Comparison of ENCODE assay signal across 11 cellular contexts in the genomic region with DNA sequence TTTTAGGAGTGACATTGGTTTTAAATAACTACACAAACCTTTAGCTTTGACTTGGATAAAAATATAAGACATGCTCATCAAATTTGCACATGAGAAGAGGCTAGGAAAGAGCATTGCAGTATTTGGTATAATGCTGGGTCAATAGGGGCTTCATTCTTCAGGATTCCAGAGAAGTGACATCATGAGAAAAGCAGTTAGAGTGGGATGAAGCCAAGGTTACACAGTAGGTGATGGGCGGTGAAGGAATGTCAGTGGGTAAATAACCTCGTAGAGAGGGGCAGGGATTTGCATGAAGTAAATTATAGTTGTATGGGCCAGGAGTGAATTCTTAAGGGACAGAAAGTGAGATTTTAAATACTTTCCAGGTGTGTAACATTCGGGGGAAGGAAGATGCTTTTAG.
A peak's percentile ranks its signal among the peaks of the same experiment; 100 is the strongest.
DNase-seq lines count a peak whose midpoint lies in the region; ATAC-seq, FAIRE-seq and TF ChIP-seq lines count a peak whose summit lies in the region.
"Had no signal": no experiment of that assay in that cellular context is flagged by ENCODE, and none has a peak within 500 bp of the region (broad histone marks: within the 10 kb centered on the region; RNA-seq: fewer than 3 reads in every experiment).

No MANE protein-coding gene starts in this region.

- H3K36me3 ChIP-seq in H7 (replicated peaks; ENCODE audit: control insufficient read depth, insufficient read depth, low read length) (no peaks in the 10 kb centered on the region), RWPE2 (ENCODE audit: low read depth) (no peaks in the 10 kb centered on the region), ovary (no peaks in the 10 kb centered on the region), aorta (ENCODE audit: control insufficient read depth in 1 of 2, insufficient read depth in 2 of 2, low read length in 1 of 2) (no peaks in the 10 kb centered on the region)
- H3K36me3 ChIP-seq: Peyer's patch had no signal

- no peak for TF ChIP-seq CTCF in RWPE2 (IDR thresholded peaks at IDR 0.05; ENCODE audit: poor library complexity, severe bottlenecking)
- TF ChIP-seq CTCF in ovary (IDR thresholded peaks at IDR 0.05) = no peak

- H3K27ac ChIP-seq in RWPE2 (ENCODE audit: poor library complexity, severe bottlenecking) (no peak overlapping the region), ovary (peak overlapping the region; percentile 23 to 67), aorta (ENCODE audit: low read depth in 1 of 2, low read length in 2 of 2) (no peak overlapping the region)
- H3K27ac ChIP-seq: Peyer's patch had no signal

- TF ChIP-seq EP300 in ovary (IDR thresholded peaks at IDR 0.05) = no peak

- intact Hi-C loops in ovary (cut with DNase I) (no loop called here), aorta (cut with DNase I) (no loop called here)

- TF ChIP-seq POLR2A in ovary (IDR thresholded peaks at IDR 0.05) (no peak), H54 (IDR thresholded peaks at IDR 0.05; ENCODE audit: low read depth, low read length) (no peak)

- peak; percentile 58; the same call in 2 of the 3 replicates for ATAC-seq in RWPE2 (ENCODE audit: low read depth)
- ATAC-seq in aorta (ENCODE audit: low FRiP score) = no peak
- ATAC-seq in HG02798 (IDR thresholded peaks at IDR 0.05; ENCODE audit: poor library complexity, unreplicated experiment) = no peak

- WGBS in ovary, 3 donors = 18 to 23% (median 23%) methylated on average over 3 of the region's 3 CpGs
- WGBS in aorta, 2 donors = 29 to 34% methylated on average over 3 of the region's 3 CpGs

- H3K9me3 ChIP-seq in RWPE2 (ENCODE audit: severe bottlenecking) (no peaks in the 10 kb centered on the region), ovary (no peaks in the 10 kb centered on the region), aorta (ENCODE audit: control insufficient read depth, low read length) (no peaks in the 10 kb centered on the region)
- H3K9me3 ChIP-seq: Peyer's patch had no signal

- H3K4me1 ChIP-seq in RWPE2 (ENCODE audit: insufficient read depth, poor library complexity, severe bottlenecking) = peaks cover 3% of the 10 kb centered on the region
- H3K4me1 ChIP-seq in ovary (ENCODE audit: insufficient read depth) = peaks cover 2% of the 10 kb centered on the region
- no peaks in the 10 kb centered on the region for H3K4me1 ChIP-seq in aorta (ENCODE audit: control insufficient read depth in 1 of 2, insufficient read depth in 2 of 2, low read length in 2 of 2)
- H3K4me1 ChIP-seq: Peyer's patch had no signal

- DNase-seq in H7 = peak; percentile 10
- no peak for DNase-seq in RWPE2 (ENCODE audit: low spot score)
- DNase-seq in glomerular visceral epithelial cell (ENCODE audit: extremely low spot score) = peak; percentile 71
- DNase-seq in ovary = no peak
- no peak for DNase-seq in aorta
- DNase-seq in H54 (ENCODE audit: insufficient read length, low spot score) = no peak
- DNase-seq in stimulated activated naive CD4-positive, alpha-beta T cell treated with Interleukin-2 at 50 U/mL for 16 hours (lab: John Stamatoyannopoulos, UW) = no peak
- DNase-seq: DMS79, NCI-H1694, Peyer's patch had no signal

- H3K4me3 ChIP-seq in H7 (ENCODE audit: insufficient read depth, low read depth, low read length) (no peak overlapping the region), RWPE2 (ENCODE audit: severe bottlenecking) (no peak overlapping the region), ovary (no peak overlapping the region), aorta (ENCODE audit: low read length in 2 of 2) (no peak overlapping the region)
- H3K4me3 ChIP-seq: Peyer's patch had no signal

- H3K27me3 ChIP-seq in H7 (ENCODE audit: control insufficient read depth, insufficient read depth, low read length) (no peaks in the 10 kb centered on the region), RWPE2 (ENCODE audit: insufficient read depth, poor library complexity, severe bottlenecking) (no peaks in the 10 kb centered on the region), ovary (no peaks in the 10 kb centered on the region), aorta (ENCODE audit: control insufficient read depth in 1 of 2, insufficient read depth in 2 of 2, low read length in 1 of 2) (no peaks in the 10 kb centered on the region)
- H3K27me3 ChIP-seq: Peyer's patch had no signal

- FAIRE-seq in H54 (lab: Jason Lieb, UNC) = no peak

Comparison
In these comparisons a context has a peak if more than half of its experiments do, and no peak if none do; other contexts are left out.
1. DNase-seq: peak in H7 (single experiment) and glomerular visceral epithelial cell (single experiment); none in RWPE2 (single experiment), ovary (0 of 5), aorta (0 of 2), H54 (single experiment) and stimulated activated naive CD4-positive, alpha-beta T cell treated with Interleukin-2 at 50 U/mL for 16 hours (single experiment).
2. H3K27ac ChIP-seq: peak in ovary (2 of 2); none in RWPE2 (single experiment) and aorta (0 of 2).